In genomic region chr5:119284031-119284430, GRCh38 we compare ENCODE assay signal across 15 cellular contexts.
DNase-seq lines count a peak whose midpoint lies in the region; ATAC-seq and TF ChIP-seq lines count a peak whose summit lies in the region.
"Had no signal": no experiment of that assay in that cellular context is flagged by ENCODE, and none has a peak within 500 bp of the region (broad histone marks: within the 10 kb centered on the region; RNA-seq: fewer than 3 reads in every experiment).

No MANE protein-coding gene starts in this region.

- H3K36me3 ChIP-seq in Loucy (ENCODE audit: insufficient read depth, low read length) (no peaks in the 10 kb centered on the region), smooth muscle cell (ENCODE audit: low read depth) (no peaks in the 10 kb centered on the region)
- H3K36me3 ChIP-seq: adrenal gland had no signal

- WGBS in smooth muscle cell (ENCODE audit: low lambda C conversion rate) = 100% methylated on average over 1 of the region's 1 CpG

- H2AFZ ChIP-seq in Loucy (ENCODE audit: low read length) = no peak overlapping the region
- no peak overlapping the region for H2AFZ ChIP-seq in smooth muscle cell (ENCODE audit: low read depth)

- ATAC-seq in activated CD8-positive, alpha-beta memory T cell treated with anti-CD3 and anti-CD28 coated beads, Interleukin-2, amount 10 ng/mL, durations not matched to agents 7 days and 5 days = no peak
- ATAC-seq in HG02840 (IDR thresholded peaks at IDR 0.05; ENCODE audit: low FRiP score, unreplicated experiment) = no peak
- ATAC-seq in HG03378 (IDR thresholded peaks at IDR 0.05; ENCODE audit: unreplicated experiment) = no peak

- TF ChIP-seq CTCF in Loucy (conservative IDR thresholded peaks at IDR 0.05; ENCODE audit: low read length) (no peak), smooth muscle cell (IDR thresholded peaks at IDR 0.05; ENCODE audit: borderline replicate concordance, insufficient read depth, poor library complexity, severe bottlenecking) (no peak)

- peak overlapping the region; percentile 17 for H3K27ac ChIP-seq in smooth muscle cell (ENCODE audit: low read depth)
- H3K27ac ChIP-seq: adrenal gland had no signal

- intact Hi-C loops in activated T-helper 2 cell treated with anti-CD3 and anti-CD28 coated beads, Interferon-gamma antibody, Interleukin-2, Interleukin-4, amounts not matched to agents 10 μg/mL and 5 μg/mL and 100 μg/mL, durations not matched to agents 14 hours and 24 hours and 36 hours (cut with micrococcal nuclease) = no loop called here

- H3K9me2 ChIP-seq in Loucy (replicated peaks; ENCODE audit: low read depth, low read length) = no peaks in the 10 kb centered on the region

- H3K36me3 Mint-ChIP-seq in activated CD8-positive, alpha-beta memory T cell treated with anti-CD3 and anti-CD28 coated beads, Interleukin-2, amount 10 ng/mL, durations not matched to agents 7 days and 5 days = peaks cover 35% of the 10 kb centered on the region
- peaks cover 48% of the 10 kb centered on the region for H3K36me3 Mint-ChIP-seq in activated T-helper 2 cell treated with anti-CD3 and anti-CD28 coated beads, Interferon-gamma antibody, Interleukin-2, Interleukin-4, amounts not matched to agents 10 μg/mL and 5 μg/mL and 100 μg/mL, durations not matched to agents 14 hours and 24 hours and 36 hours (ENCODE audit: low read depth)

- H3K4me1 Mint-ChIP-seq in activated CD8-positive, alpha-beta memory T cell treated with anti-CD3 and anti-CD28 coated beads, Interleukin-2, amount 10 ng/mL, durations not matched to agents 7 days and 5 days = peaks cover 94% of the 10 kb centered on the region
- H3K4me1 Mint-ChIP-seq in activated T-helper 2 cell treated with anti-CD3 and anti-CD28 coated beads, Interferon-gamma antibody, Interleukin-2, Interleukin-4, amounts not matched to agents 10 μg/mL and 5 μg/mL and 100 μg/mL, durations not matched to agents 14 hours and 24 hours and 36 hours (ENCODE audit: low read depth) = peaks cover 94% of the 10 kb centered on the region

- H3K27me3 Mint-ChIP-seq in activated CD8-positive, alpha-beta memory T cell treated with anti-CD3 and anti-CD28 coated beads, Interleukin-2, amount 10 ng/mL, durations not matched to agents 7 days and 5 days = no peaks in the 10 kb centered on the region
- H3K27me3 Mint-ChIP-seq in activated T-helper 2 cell treated with anti-CD3 and anti-CD28 coated beads, Interferon-gamma antibody, Interleukin-2, Interleukin-4, amounts not matched to agents 10 μg/mL and 5 μg/mL and 100 μg/mL, durations not matched to agents 14 hours and 24 hours and 36 hours (ENCODE audit: low read depth) = no peaks in the 10 kb centered on the region

- H3K9ac ChIP-seq in Loucy (ENCODE audit: low read depth, low read length, poor library complexity, severe bottlenecking) = no peak overlapping the region
- no peak overlapping the region for H3K9ac ChIP-seq in smooth muscle cell (ENCODE audit: low read depth)

- H3K27ac Mint-ChIP-seq in activated CD8-positive, alpha-beta memory T cell treated with anti-CD3 and anti-CD28 coated beads, Interleukin-2, amount 10 ng/mL, durations not matched to agents 7 days and 5 days = peak overlapping the region; percentile 51
- H3K27ac Mint-ChIP-seq in activated T-helper 2 cell treated with anti-CD3 and anti-CD28 coated beads, Interferon-gamma antibody, Interleukin-2, Interleukin-4, amounts not matched to agents 10 μg/mL and 5 μg/mL and 100 μg/mL, durations not matched to agents 14 hours and 24 hours and 36 hours = peak overlapping the region; percentile 68

- H4K20me1 ChIP-seq in Loucy (ENCODE audit: insufficient read depth, low read length, poor library complexity, severe bottlenecking) (no peaks in the 10 kb centered on the region), smooth muscle cell (ENCODE audit: low read depth) (no peaks in the 10 kb centered on the region)

- no peak overlapping the region for H3K4me3 Mint-ChIP-seq in activated CD8-positive, alpha-beta memory T cell treated with anti-CD3 and anti-CD28 coated beads, Interleukin-2, amount 10 ng/mL, durations not matched to agents 7 days and 5 days
- no peak overlapping the region for H3K4me3 Mint-ChIP-seq in activated T-helper 2 cell treated with anti-CD3 and anti-CD28 coated beads, Interferon-gamma antibody, Interleukin-2, Interleukin-4, amounts not matched to agents 10 μg/mL and 5 μg/mL and 100 μg/mL, durations not matched to agents 14 hours and 24 hours and 36 hours (ENCODE audit: low read depth)

- H3K4me3 ChIP-seq in Loucy (ENCODE audit: low read length, poor library complexity, severe bottlenecking) (no peak overlapping the region), smooth muscle cell (no peak overlapping the region)
- H3K4me3 ChIP-seq: adrenal gland had no signal

- H3K27me3 ChIP-seq in Loucy (ENCODE audit: insufficient read depth, low read length, poor library complexity, severe bottlenecking) (no peaks in the 10 kb centered on the region), smooth muscle cell (ENCODE audit: low read depth) (no peaks in the 10 kb centered on the region)
- H3K27me3 ChIP-seq: adrenal gland had no signal

- H3F3A ChIP-seq in Loucy (ENCODE audit: low read depth) (no peaks in the 10 kb centered on the region), smooth muscle cell (ENCODE audit: low read depth) (peaks cover 22% of the 10 kb centered on the region)

- H3K79me2 ChIP-seq in Loucy (ENCODE audit: insufficient read depth, low read length) (peaks cover 100% of the 10 kb centered on the region), smooth muscle cell (ENCODE audit: low read depth) (peaks cover 68% of the 10 kb centered on the region)

- no peak for DNase-seq in activated CD8-positive, alpha-beta memory T cell treated with anti-CD3 and anti-CD28 coated beads, Interleukin-2, amount 10 ng/mL, durations not matched to agents 7 days and 5 days
- DNase-seq in activated CD8-positive, alpha-beta memory T cell treated with anti-CD3 and anti-CD28 coated beads for 24 hours = no peak
- DNase-seq in activated T-helper 2 cell treated with anti-CD3 and anti-CD28 coated beads, Interferon-gamma antibody, Interleukin-2, Interleukin-4, amounts not matched to agents 10 μg/mL and 5 μg/mL and 100 μg/mL, durations not matched to agents 14 hours and 24 hours and 36 hours (ENCODE audit: low spot score) = no peak
- no peak for DNase-seq in smooth muscle cell (lab: John Stamatoyannopoulos, UW; ENCODE audit: unreplicated experiment)
- DNase-seq in superior temporal gyrus (ENCODE audit: extremely low spot score) = no peak
- DNase-seq: adrenal gland; Calu3; effector CD4-positive, alpha-beta T cell; GF-D8; H7; NCI-H1417; SHP77 treated with DMSO at 0.1 percent for 48 hours had no signal

- H3K9me3 Mint-ChIP-seq in activated CD8-positive, alpha-beta memory T cell treated with anti-CD3 and anti-CD28 coated beads, Interleukin-2, amount 10 ng/mL, durations not matched to agents 7 days and 5 days (ENCODE audit: low read depth) = no peaks in the 10 kb centered on the region
- H3K9me3 Mint-ChIP-seq in activated T-helper 2 cell treated with anti-CD3 and anti-CD28 coated beads, Interferon-gamma antibody, Interleukin-2, Interleukin-4, amounts not matched to agents 10 μg/mL and 5 μg/mL and 100 μg/mL, durations not matched to agents 14 hours and 24 hours and 36 hours = no peaks in the 10 kb centered on the region

- CTCF ChIA-PET in activated CD8-positive, alpha-beta memory T cell treated with anti-CD3 and anti-CD28 coated beads, Interleukin-2, amount 10 ng/mL, durations not matched to agents 7 days and 5 days (lab: Charles Lee) = interaction anchor here (0.7 to 3.8 kb wide), 4 partner anchors 10 to 70 kb away, joined by 3 to 20 read pairs (median 4); no protein-coding TSS in a partner anchor

- H3K4me2 ChIP-seq in Loucy (ENCODE audit: low read depth, low read length, poor library complexity, severe bottlenecking) (peak overlapping the region; percentile 5), smooth muscle cell (no peak overlapping the region)

- no peaks in the 10 kb centered on the region for H3K9me3 ChIP-seq in Loucy (ENCODE audit: insufficient read depth, low read depth, low read length)
- no peaks in the 10 kb centered on the region for H3K9me3 ChIP-seq in smooth muscle cell (replicated peaks; ENCODE audit: low read depth)
- H3K9me3 ChIP-seq: adrenal gland had no signal

- H3K4me1 ChIP-seq in Loucy (ENCODE audit: insufficient read depth, low read length, poor library complexity, severe bottlenecking) (peaks cover 84% of the 10 kb centered on the region), smooth muscle cell (ENCODE audit: low read depth) (peaks cover 26% of the 10 kb centered on the region)
